8 cellular contexts compared by ENCODE assay signal in the genomic region with DNA sequence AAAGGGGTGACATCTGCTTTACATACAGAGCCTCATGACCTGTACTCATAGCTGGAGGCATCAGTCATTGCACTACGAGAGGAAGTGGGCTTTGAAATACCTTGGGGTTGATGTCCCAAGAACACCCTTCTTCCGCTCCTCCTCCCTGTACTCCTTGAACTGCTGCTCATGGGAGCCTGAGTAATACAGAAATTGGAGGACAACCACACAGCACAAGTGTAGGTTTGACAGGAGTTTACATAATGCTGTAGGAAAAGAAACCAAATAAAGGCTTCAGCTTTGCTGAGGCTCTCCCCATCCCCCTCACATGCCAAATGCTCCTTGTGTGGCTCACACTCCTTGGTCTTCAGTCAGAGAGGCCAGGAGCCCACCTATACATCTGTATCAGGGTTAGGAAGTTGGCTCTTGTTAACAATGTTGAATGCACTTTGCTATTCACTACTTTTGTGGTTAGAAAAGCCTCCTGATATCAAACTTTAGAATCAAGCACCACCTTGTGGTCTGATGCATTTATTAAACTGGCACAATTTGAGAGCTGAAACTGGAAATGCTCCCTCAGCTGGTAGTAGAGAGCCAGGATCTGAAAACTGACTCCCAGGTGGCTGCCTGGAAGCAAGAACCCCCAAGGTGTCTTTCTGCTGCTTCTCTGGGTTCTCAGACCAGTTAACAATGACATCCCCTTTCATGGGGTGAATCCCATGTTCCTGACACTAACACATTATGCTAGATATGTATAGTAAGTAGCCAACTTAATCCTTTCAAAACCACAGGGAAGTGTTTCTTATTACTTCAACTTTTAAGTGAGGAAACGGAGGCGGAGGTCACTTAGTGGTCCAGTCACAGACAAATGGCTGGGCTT. TPM values are rescaled to one million over a fixed set of nuclear protein-coding genes. Genes with fewer than 3 reads are reported as not detected.
A peak's percentile ranks its signal among the peaks of the same experiment; 100 is the strongest.
DNase-seq lines count a peak whose midpoint lies in the region; ATAC-seq and TF ChIP-seq lines count a peak whose summit lies in the region.

No MANE protein-coding gene starts in this region.

- H3K36me3 ChIP-seq in CD4-positive, alpha-beta memory T cell (ENCODE audit: insufficient read depth, low read length) = no peaks in the 10 kb centered on the region
- H3K36me3 ChIP-seq in liver (ENCODE audit: control insufficient read depth in 4 of 4, insufficient read depth in 3 of 4, low read depth in 1 of 4, low read length in 3 of 4) = no peaks in the 10 kb centered on the region

- DNase-seq in CD4-positive, alpha-beta memory T cell = peak; percentile 56 to 71 (median 63)
- DNase-seq in NCI-H2029 (lab: John Stamatoyannopoulos, UW) (peak; percentile 41), UCSD-AML1 (lab: John Stamatoyannopoulos, UW; ENCODE audit: unreplicated experiment) (peak; percentile 14), choroid plexus epithelial cell (ENCODE audit: low read depth) (peak; percentile 91)
- peak in 5 of 6 experiments; percentile 9 to 75 (median 48) for DNase-seq in stimulated activated naive CD4-positive, alpha-beta T cell (lab: John Stamatoyannopoulos, UW)

- H3K27me3 Mint-ChIP-seq in CD4-positive, alpha-beta memory T cell = no peaks in the 10 kb centered on the region

- H3K27ac Mint-ChIP-seq in CD4-positive, alpha-beta memory T cell = peak overlapping the region; percentile 1 to 86 (median 51)

- H3K27ac ChIP-seq in CD4-positive, alpha-beta memory T cell (ENCODE audit: low read depth, low read length) = no peak overlapping the region
- H3K27ac ChIP-seq in liver (ENCODE audit: low read depth in 1 of 2, low read length in 2 of 2) = peak overlapping the region; percentile 6 to 9

- no peaks in the 10 kb centered on the region for H3K9me3 Mint-ChIP-seq in CD4-positive, alpha-beta memory T cell

- peak; percentile 97 to 98 for TF ChIP-seq RAD21 in liver (IDR thresholded peaks at IDR 0.05)

- WGBS in liver = 84% methylated on average over 4 of the region's 4 CpGs

- H3K4me3 Mint-ChIP-seq in CD4-positive, alpha-beta memory T cell = peak overlapping the region in 6 of 8 donors; percentile 19 to 55 (median 38)

- peaks cover 19% of the 10 kb centered on the region for H3K4me1 ChIP-seq in CD4-positive, alpha-beta memory T cell (ENCODE audit: insufficient read depth, low read length)
- peaks cover 3 to 29% (median 13%) of the 10 kb centered on the region in 4 donors for H3K4me1 ChIP-seq in liver (ENCODE audit: control insufficient read depth in 4 of 4, insufficient read depth in 4 of 4, low read length in 3 of 4)

- CTCF ChIA-PET in CD4-positive, alpha-beta memory T cell (lab: Charles Lee; ENCODE audit: partially characterized antibody) = interaction anchor here (0.5 to 2.7 kb wide), 33 partner anchors 10 to 581 kb away, joined by 3 to 65 read pairs (median 3); no protein-coding TSS in a partner anchor

- H3K9ac ChIP-seq in liver (ENCODE audit: low read depth in 1 of 2, low read length in 2 of 2) = no peak overlapping the region

- no peaks in the 10 kb centered on the region for H3K9me3 ChIP-seq in CD4-positive, alpha-beta memory T cell (ENCODE audit: control insufficient read depth in 1 of 2, low read length in 2 of 2)
- no peaks in the 10 kb centered on the region for H3K9me3 ChIP-seq in liver (ENCODE audit: control insufficient read depth in 4 of 4, low read length in 3 of 4)

- H3K4me3 ChIP-seq in CD4-positive, alpha-beta memory T cell (ENCODE audit: low read length in 2 of 2) = no peak overlapping the region
- no peak overlapping the region for H3K4me3 ChIP-seq in choroid plexus epithelial cell (ENCODE audit: low read depth, low read length)
- no peak overlapping the region for H3K4me3 ChIP-seq in liver (ENCODE audit: low read depth in 1 of 3, low read length in 3 of 3)

- peak; percentile 61 for ATAC-seq in GM21381 (IDR thresholded peaks at IDR 0.05; ENCODE audit: unreplicated experiment)
- ATAC-seq in GM21390 (IDR thresholded peaks at IDR 0.05; ENCODE audit: unreplicated experiment) = no peak

- H3K4me1 Mint-ChIP-seq in CD4-positive, alpha-beta memory T cell = peaks cover 21 to 22% (median 22%) of the 10 kb centered on the region in 4 donors

- TF ChIP-seq CTCF in choroid plexus epithelial cell (conservative IDR thresholded peaks at IDR 0.05; ENCODE audit: low read depth, low read length) = peak; percentile 89
- peak; percentile 90 for TF ChIP-seq CTCF in liver (IDR thresholded peaks at IDR 0.05; ENCODE audit: low read depth, low read length, missing input control)

- POLR2A ChIA-PET in CD4-positive, alpha-beta memory T cell (lab: Charles Lee; ENCODE audit: partially characterized antibody) = interaction anchor here (0.7 to 2.4 kb wide), 6 partner anchors 71 to 578 kb away, joined by 3 to 6 read pairs (median 4); no protein-coding TSS in a partner anchor

- H3K36me3 Mint-ChIP-seq in CD4-positive, alpha-beta memory T cell = no peaks in the 10 kb centered on the region

- intact Hi-C loops in CD4-positive, alpha-beta memory T cell (cut with micrococcal nuclease) = loop anchor here (1.0 to 10.0 kb wide), 6 partner anchors 83 to 579 kb away; a partner anchor contains a TSS

- H3K27me3 ChIP-seq in CD4-positive, alpha-beta memory T cell (ENCODE audit: insufficient read depth, low read length) = no peaks in the 10 kb centered on the region
- no peaks in the 10 kb centered on the region for H3K27me3 ChIP-seq in liver (ENCODE audit: control insufficient read depth in 4 of 4, insufficient read depth in 4 of 4, low read length in 3 of 4)

TF ChIP-seq in liver, 16 proteins besides CTCF, POLR2A, EP300 and RAD21:
- no peak for TF ChIP-seq FOXA1 (IDR thresholded peaks at IDR 0.05)
- no peak for TF ChIP-seq EGR1 (IDR thresholded peaks at IDR 0.05; ENCODE audit: low read depth in 2 of 2)
- TF ChIP-seq HNF4G (IDR thresholded peaks at IDR 0.05) = no peak
- TF ChIP-seq RXRA (IDR thresholded peaks at IDR 0.05) = peak in 1 of 2 donors; percentile 25
- TF ChIP-seq, protein P1, sequence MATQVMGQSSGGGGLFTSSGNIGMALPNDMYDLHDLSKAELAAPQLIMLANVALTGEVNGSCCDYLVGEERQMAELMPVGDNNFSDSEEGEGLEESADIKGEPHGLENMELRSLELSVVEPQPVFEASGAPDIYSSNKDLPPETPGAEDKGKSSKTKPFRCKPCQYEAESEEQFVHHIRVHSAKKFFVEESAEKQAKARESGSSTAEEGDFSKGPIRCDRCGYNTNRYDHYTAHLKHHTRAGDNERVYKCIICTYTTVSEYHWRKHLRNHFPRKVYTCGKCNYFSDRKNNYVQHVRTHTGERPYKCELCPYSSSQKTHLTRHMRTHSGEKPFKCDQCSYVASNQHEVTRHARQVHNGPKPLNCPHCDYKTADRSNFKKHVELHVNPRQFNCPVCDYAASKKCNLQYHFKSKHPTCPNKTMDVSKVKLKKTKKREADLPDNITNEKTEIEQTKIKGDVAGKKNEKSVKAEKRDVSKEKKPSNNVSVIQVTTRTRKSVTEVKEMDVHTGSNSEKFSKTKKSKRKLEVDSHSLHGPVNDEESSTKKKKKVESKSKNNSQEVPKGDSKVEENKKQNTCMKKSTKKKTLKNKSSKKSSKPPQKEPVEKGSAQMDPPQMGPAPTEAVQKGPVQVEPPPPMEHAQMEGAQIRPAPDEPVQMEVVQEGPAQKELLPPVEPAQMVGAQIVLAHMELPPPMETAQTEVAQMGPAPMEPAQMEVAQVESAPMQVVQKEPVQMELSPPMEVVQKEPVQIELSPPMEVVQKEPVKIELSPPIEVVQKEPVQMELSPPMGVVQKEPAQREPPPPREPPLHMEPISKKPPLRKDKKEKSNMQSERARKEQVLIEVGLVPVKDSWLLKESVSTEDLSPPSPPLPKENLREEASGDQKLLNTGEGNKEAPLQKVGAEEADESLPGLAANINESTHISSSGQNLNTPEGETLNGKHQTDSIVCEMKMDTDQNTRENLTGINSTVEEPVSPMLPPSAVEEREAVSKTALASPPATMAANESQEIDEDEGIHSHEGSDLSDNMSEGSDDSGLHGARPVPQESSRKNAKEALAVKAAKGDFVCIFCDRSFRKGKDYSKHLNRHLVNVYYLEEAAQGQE (IDR thresholded peaks at IDR 0.05) = no peak
- TF ChIP-seq SP1 (IDR thresholded peaks at IDR 0.05) = no peak
- TF ChIP-seq, protein P2, sequence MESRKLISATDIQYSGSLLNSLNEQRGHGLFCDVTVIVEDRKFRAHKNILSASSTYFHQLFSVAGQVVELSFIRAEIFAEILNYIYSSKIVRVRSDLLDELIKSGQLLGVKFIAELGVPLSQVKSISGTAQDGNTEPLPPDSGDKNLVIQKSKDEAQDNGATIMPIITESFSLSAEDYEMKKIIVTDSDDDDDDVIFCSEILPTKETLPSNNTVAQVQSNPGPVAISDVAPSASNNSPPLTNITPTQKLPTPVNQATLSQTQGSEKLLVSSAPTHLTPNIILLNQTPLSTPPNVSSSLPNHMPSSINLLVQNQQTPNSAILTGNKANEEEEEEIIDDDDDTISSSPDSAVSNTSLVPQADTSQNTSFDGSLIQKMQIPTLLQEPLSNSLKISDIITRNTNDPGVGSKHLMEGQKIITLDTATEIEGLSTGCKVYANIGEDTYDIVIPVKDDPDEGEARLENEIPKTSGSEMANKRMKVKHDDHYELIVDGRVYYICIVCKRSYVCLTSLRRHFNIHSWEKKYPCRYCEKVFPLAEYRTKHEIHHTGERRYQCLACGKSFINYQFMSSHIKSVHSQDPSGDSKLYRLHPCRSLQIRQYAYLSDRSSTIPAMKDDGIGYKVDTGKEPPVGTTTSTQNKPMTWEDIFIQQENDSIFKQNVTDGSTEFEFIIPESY (IDR thresholded peaks at IDR 0.05) = no peak
- TF ChIP-seq, protein P3, sequence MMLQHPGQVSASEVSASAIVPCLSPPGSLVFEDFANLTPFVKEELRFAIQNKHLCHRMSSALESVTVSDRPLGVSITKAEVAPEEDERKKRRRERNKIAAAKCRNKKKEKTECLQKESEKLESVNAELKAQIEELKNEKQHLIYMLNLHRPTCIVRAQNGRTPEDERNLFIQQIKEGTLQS (IDR thresholded peaks at IDR 0.05) = no peak
TF ChIP-seq in liver: peak in this region for 1.

RNA-seq across cellular contexts. Expression of a gene that starts 56.2 kb away (rescaled TPM):
- under 1 TPM; 0.15 to 0.28 TPM for total RNA-seq in CD4-positive, alpha-beta memory T cell
- polyA plus RNA-seq in CD4-positive, alpha-beta memory T cell = not detected
- under 1 TPM; 0.70 to 0.84 TPM for total RNA-seq in liver
- 1 to 10 TPM; 1.2 TPM for polyA plus RNA-seq in liver

Comparison
In these comparisons a context has a peak if more than half of its experiments do, and no peak if none do; other contexts are left out.
1. DNase-seq: peak in every context shown above with its lines; median percentile 91 in choroid plexus epithelial cell; 63 in CD4-positive, alpha-beta memory T cell; 48 in stimulated activated naive CD4-positive, alpha-beta T cell; 41 in NCI-H2029; 14 in UCSD-AML1.